In genomic region chr1:90507173-90507572, GRCh38 we compare ENCODE assay signal across 18 cellular contexts.
"Had no signal": no experiment of that assay in that cellular context is flagged by ENCODE, and none has a peak within 500 bp of the region (broad histone marks: within the 10 kb centered on the region; RNA-seq: fewer than 3 reads in every experiment).

No MANE protein-coding gene starts in this region.

- DNase-seq: occipital lobe; ovary; posterior cingulate gyrus; psoas muscle; right cardiac atrium; right lobe of liver; sigmoid colon; small intestine; stimulated activated CD4-positive, alpha-beta T cell treated with anti-CD3 and anti-CD28 coated beads, Interleukin-15, amount 100 ng/mL, for 24 hours; stimulated activated CD4-positive, alpha-beta T cell treated with anti-CD3 and anti-CD28 coated beads, Interleukin-2, amount 100 ng/mL, for 24 hours; stimulated activated CD4-positive, alpha-beta T cell treated with anti-CD3 and anti-CD28 coated beads, Interleukin-2, amount 100 ng/mL, for 48 hours; stimulated activated CD4-positive, alpha-beta T cell treated with anti-CD3 and anti-CD28 coated beads, Interleukin-4, amount 100 ng/mL, for 24 hours; stimulated activated naive B cell treated with anti-CD40 and anti-IgM and Interleukin-4, amounts not matched to agents 10 μg/mL and 1 μg/mL and 100 μg/mL, for 72 hours; stimulated activated naive CD4-positive, alpha-beta T cell treated with Interleukin-2 at 50 U/mL for 16 hours; stomach; thyroid gland; trophoblast cell; upper lobe of left lung had no signal
